8 cellular contexts compared by ENCODE assay signal in genomic region chr10:69124558-69125121, GRCh38. TPM values are rescaled to one million over a fixed set of nuclear protein-coding genes. Genes with fewer than 3 reads are reported as not detected.
DNase-seq lines count a peak whose midpoint lies in the region; ATAC-seq and TF ChIP-seq lines count a peak whose summit lies in the region.

No MANE protein-coding gene starts in this region.

- peak; percentile 37 for DNase-seq in COLO668 (lab: John Stamatoyannopoulos, UW; ENCODE audit: unreplicated experiment)
- DNase-seq in GM20000 (ENCODE audit: low spot score), result peak; percentile 51
- DNase-seq in HS-27A (ENCODE audit: low read depth), result peak; percentile 27
- DNase-seq in SK-N-DZ (ENCODE audit: low spot score), result peak; percentile 51
- peak; percentile 45 for DNase-seq in activated naive CD8-positive, alpha-beta T cell treated with anti-CD3 and anti-CD28 coated beads, Interleukin-2, amount 50 U/mL, for 24 hours
- peak; percentile 65 for DNase-seq in left cardiac atrium
- DNase-seq in prostate gland (ENCODE audit: low spot score), result peak; percentile 52
- DNase-seq in mesenteric fat pad (ENCODE audit: low spot score), result no peak

- under 1% methylated on average over 25 of the region's 25 CpGs for WGBS in prostate gland

- H3K9me3 ChIP-seq in prostate gland, result no peaks in the 10 kb centered on the region

- H3K27me3 Mint-ChIP-seq in activated naive CD8-positive, alpha-beta T cell treated with anti-CD3 and anti-CD28 coated beads, Interleukin-2, amount 50 U/mL, for 24 hours, result no peaks in the 10 kb centered on the region

- H3K9me3 Mint-ChIP-seq in activated naive CD8-positive, alpha-beta T cell treated with anti-CD3 and anti-CD28 coated beads, Interleukin-2, amount 50 U/mL, for 24 hours, result no peaks in the 10 kb centered on the region

- no peaks in the 10 kb centered on the region for H3K4me1 ChIP-seq in prostate gland (replicated peaks)

- TF ChIP-seq POLR2A in prostate gland (IDR thresholded peaks at IDR 0.05), result peak; percentile 20

- H3K27ac Mint-ChIP-seq in activated naive CD8-positive, alpha-beta T cell treated with anti-CD3 and anti-CD28 coated beads, Interleukin-2, amount 50 U/mL, for 24 hours, result peak overlapping the region; percentile 86

- peak overlapping the region; percentile 93 to 98 for H3K27ac ChIP-seq in prostate gland

- peaks cover 42% of the 10 kb centered on the region for H3K4me1 Mint-ChIP-seq in activated naive CD8-positive, alpha-beta T cell treated with anti-CD3 and anti-CD28 coated beads, Interleukin-2, amount 50 U/mL, for 24 hours

- H3K36me3 ChIP-seq in prostate gland, result no peaks in the 10 kb centered on the region

- TF ChIP-seq CTCF in GM20000 (IDR thresholded peaks at IDR 0.05; ENCODE audit: extremely low read depth, missing control alignments) (no peak), prostate gland (IDR thresholded peaks at IDR 0.05) (no peak)

- H3K27me3 ChIP-seq in prostate gland (replicated peaks; ENCODE audit: insufficient read depth), result no peaks in the 10 kb centered on the region

- intact Hi-C loops in left cardiac atrium (cut with DNase I) (no loop called here), prostate gland (cut with DNase I) (loop anchor here (5.0 kb wide), 1 partner anchor 58 kb away; the partner anchor contains the start of gene SUPV3L1)

- H3K4me3 Mint-ChIP-seq in activated naive CD8-positive, alpha-beta T cell treated with anti-CD3 and anti-CD28 coated beads, Interleukin-2, amount 50 U/mL, for 24 hours, result peak overlapping the region; percentile 95

- peak overlapping the region; percentile 83 to 92 for H3K4me3 ChIP-seq in prostate gland

- ATAC-seq in activated naive CD8-positive, alpha-beta T cell treated with anti-CD3 and anti-CD28 coated beads, Interleukin-2, amount 50 U/mL, for 24 hours, result peak; percentile 23
- ATAC-seq in left cardiac atrium, result peak; percentile 25 to 35

- H3K36me3 Mint-ChIP-seq in activated naive CD8-positive, alpha-beta T cell treated with anti-CD3 and anti-CD28 coated beads, Interleukin-2, amount 50 U/mL, for 24 hours (ENCODE audit: low read depth), result no peaks in the 10 kb centered on the region

RNA-seq across cellular contexts. Expression of gene VPS26A, which starts 0.7 kb away (rescaled TPM):
- polyA plus RNA-seq in SK-N-DZ (2014; cell fraction: cytosol; rRNA removed), result 19.1 and 28.5 TPM in 2 replicates
- 13.1 and 21.7 TPM in 2 replicates for polyA plus RNA-seq in SK-N-DZ (2014; cell fraction: nucleus; rRNA removed)
- total RNA-seq in left cardiac atrium (10 to 100 TPM; 33.2 to 35.7 TPM), prostate gland (10 to 100 TPM; 28.5 to 38.0 TPM), mesenteric fat pad (63.0 TPM)

RNA-seq across cellular contexts. Expression of gene SRGN, which starts 36.7 kb away (rescaled TPM):
- polyA plus RNA-seq in SK-N-DZ (2014; cell fraction: cytosol; rRNA removed), result not detected in 2 replicates
- not detected in 2 replicates for polyA plus RNA-seq in SK-N-DZ (2014; cell fraction: nucleus; rRNA removed)
- 100 to 1,000 TPM in 1 of 2 donors, 10 to 100 TPM in 1; 89.7 to 121 TPM for total RNA-seq in left cardiac atrium
- 10 to 100 TPM; 29.1 to 44.3 TPM for total RNA-seq in prostate gland
- 404 TPM for total RNA-seq in mesenteric fat pad

RNA-seq across cellular contexts. Expression of gene SUPV3L1, which starts 55.4 kb away (rescaled TPM):
- polyA plus RNA-seq in SK-N-DZ (2014; cell fraction: cytosol; rRNA removed), result 39.1 and 45.5 TPM in 2 replicates
- 56.3 and 70.1 TPM in 2 replicates for polyA plus RNA-seq in SK-N-DZ (2014; cell fraction: nucleus; rRNA removed)
- 10 to 100 TPM; 29.1 to 32.4 TPM for total RNA-seq in left cardiac atrium
- total RNA-seq in prostate gland, result 10 to 100 TPM; 18.5 to 37.0 TPM
- 27.0 TPM for total RNA-seq in mesenteric fat pad
